Comparison of ENCODE assay signal across 12 cellular contexts in genomic region chr4:165844151-165844550, GRCh38. TPM values are rescaled to one million over a fixed set of nuclear protein-coding genes. Genes with fewer than 3 reads are reported as not detected.
"Had no signal": no experiment of that assay in that cellular context is flagged by ENCODE, and none has a peak within 500 bp of the region (broad histone marks: within the 10 kb centered on the region; RNA-seq: fewer than 3 reads in every experiment).

No MANE protein-coding gene starts in this region.

- H3K27me3 ChIP-seq: gastrocnemius medialis, neutrophil had no signal

- H3K27ac ChIP-seq: gastrocnemius medialis, neutrophil had no signal

- H3K4me1 ChIP-seq: gastrocnemius medialis had no signal

- H3K9me3 ChIP-seq: gastrocnemius medialis, neutrophil had no signal

- DNase-seq: activated CD4-positive, alpha-beta T cell treated with anti-CD3 and anti-CD28 coated beads, Interleukin-2, amount 50 U/mL, for 1 hour; activated naive CD4-positive, alpha-beta T cell treated with Interleukin-2 at 50 U/mL for 16 hours; anterior cingulate cortex; cerebellar nuclear complex; erythroblast; gastrocnemius medialis; naive thymus-derived CD8-positive, alpha-beta T cell; stimulated activated CD4-positive, alpha-beta T cell treated with anti-CD3 and anti-CD28 coated beads, Interleukin-1b, Interleukin-23, amount 100 ng/mL, for 48 hours; stimulated activated naive CD8-positive, alpha-beta T cell treated with anti-CD3 and anti-CD28 coated beads, Interleukin-15, amount 100 ng/mL, for 72 hours had no signal

- H3K4me3 ChIP-seq: gastrocnemius medialis had no signal

- ATAC-seq: gastrocnemius medialis; naive thymus-derived CD8-positive, alpha-beta T cell; stimulated activated naive CD8-positive, alpha-beta T cell treated with anti-CD3 and anti-CD28 coated beads, Interleukin-15, amount 100 ng/mL, for 72 hours had no signal

- FAIRE-seq: islet of Langerhans had no signal

- H3K36me3 ChIP-seq: gastrocnemius medialis, neutrophil had no signal

RNA-seq across cellular contexts. Expression of gene TLL1, which starts 28.9 kb away (rescaled TPM):
- total RNA-seq: activated CD8-positive, alpha-beta memory T cell treated with anti-CD3 and anti-CD28 coated beads for 36 hours; naive thymus-derived CD8-positive, alpha-beta T cell had no signal
- polyA plus RNA-seq: naive thymus-derived CD8-positive, alpha-beta T cell had no signal
